ENCODE assay signal across 8 cellular contexts in genomic region chr18:63949068-63949737, GRCh38. TPM values are rescaled to one million over a fixed set of nuclear protein-coding genes. Genes with fewer than 3 reads are reported as not detected.
A peak's percentile ranks its signal among the peaks of the same experiment; 100 is the strongest.
DNase-seq lines count a peak whose midpoint lies in the region; ATAC-seq, FAIRE-seq and TF ChIP-seq lines count a peak whose summit lies in the region.

TSS of gene HMSD (plus strand) at chr18:63949301. CDS start at chr18:63953456, 4,155 bp downstream.

- H3K27me3 ChIP-seq in neuronal stem cell (ENCODE audit: control insufficient read depth in 3 of 3, insufficient read depth in 3 of 3, low read depth in 1 of 3, low read length in 3 of 3): peaks cover 0 to 36% (median 0%) of the 10 kb centered on the region in 3 experiments

- peak within 1 kb of the TSS; percentile 92 for H4K8ac ChIP-seq in neuronal stem cell (ENCODE audit: low read depth, low read length)

- ATAC-seq in GM18511 (IDR thresholded peaks at IDR 0.05; ENCODE audit: unreplicated experiment) (peak; percentile 85), HG02884 (IDR thresholded peaks at IDR 0.05; ENCODE audit: unreplicated experiment) (peak; percentile 67)

- peak within 1 kb of the TSS; percentile 90 for H3K18ac ChIP-seq in neuronal stem cell (ENCODE audit: low read length)

- WGBS in neuronal stem cell (ENCODE audit: extremely low coverage in 2 of 2, insufficient read length in 2 of 2, insufficient replicate concordance in 1 of 2), 2 donors: no CpG with 5 or more reads among the region's 35 CpGs

- peak within 1 kb of the TSS; percentile 71 for H3K14ac ChIP-seq in neuronal stem cell (ENCODE audit: low read length)

- no peak within 1 kb of the TSS for H3K23ac ChIP-seq in neuronal stem cell (ENCODE audit: low read depth, low read length, poor library complexity)

- H4K91ac ChIP-seq in neuronal stem cell (ENCODE audit: low read depth, low read length, poor library complexity): no peak within 1 kb of the TSS

- H2AFZ ChIP-seq in neuronal stem cell (ENCODE audit: low read length): peak within 1 kb of the TSS; percentile 56

- no peaks in the 10 kb centered on the region for H3K36me3 ChIP-seq in neuronal stem cell (replicated peaks in 1 of 2; ENCODE audit: control insufficient read depth in 2 of 2, insufficient read depth in 2 of 2, low read length in 2 of 2)

- peaks cover 0 to 3% of the 10 kb centered on the region in 2 donors for H3K4me1 ChIP-seq in neuronal stem cell (ENCODE audit: control insufficient read depth in 2 of 2, insufficient read depth in 1 of 2, low read depth in 1 of 2, low read length in 2 of 2)

- no peaks in the 10 kb centered on the region for H3K9me3 ChIP-seq in neuronal stem cell (replicated peaks in 1 of 2; ENCODE audit: control insufficient read depth in 2 of 2, insufficient read depth in 1 of 2, low read depth in 1 of 2, low read length in 2 of 2)

- H3K4ac ChIP-seq in neuronal stem cell (ENCODE audit: low read length): peak within 1 kb of the TSS; percentile 37

- H2BK120ac ChIP-seq in neuronal stem cell (ENCODE audit: low read depth, low read length): no peak within 1 kb of the TSS

- TF ChIP-seq CTCF in fibroblast of the aortic adventitia (IDR thresholded peaks at IDR 0.05; ENCODE audit: insufficient read depth, low read length): peak; percentile 52

- no peak within 1 kb of the TSS for H2AK5ac ChIP-seq in neuronal stem cell (ENCODE audit: low read depth, low read length)

- peak within 1 kb of the TSS; percentile 54 for H3K4me2 ChIP-seq in neuronal stem cell (ENCODE audit: insufficient read depth, low read length, poor library complexity, severe bottlenecking)

- no peaks in the 10 kb centered on the region for H3K79me1 ChIP-seq in neuronal stem cell (ENCODE audit: low read depth, low read length)

- FAIRE-seq in urothelium cell line (lab: Jason Lieb, UNC): no peak

- no peak within 1 kb of the TSS for H3K27ac ChIP-seq in neuronal stem cell (replicated peaks; ENCODE audit: low read length)

- DNase-seq in A172 (ENCODE audit: low spot score): peak; percentile 8
- peak; percentile 12 for DNase-seq in NCI-H2171 (lab: John Stamatoyannopoulos, UW)
- DNase-seq in activated T-cell treated with anti-CD3 and anti-CD28 coated beads for 48 hours (ENCODE audit: low read depth): peak; percentile 71
- peak; percentile 16 for DNase-seq in fibroblast of the aortic adventitia (ENCODE audit: low read depth)
- DNase-seq in neuronal stem cell (ENCODE audit: low spot score): peak; percentile 35
- DNase-seq in urothelium cell line (ENCODE audit: low spot score): peak; percentile 74

- H3K9ac ChIP-seq in neuronal stem cell (ENCODE audit: low read depth, low read length, poor library complexity): peak within 1 kb of the TSS; percentile 44

- H2BK5ac ChIP-seq in neuronal stem cell (ENCODE audit: low read length): peak within 1 kb of the TSS; percentile 87

- H3K4me3 ChIP-seq in fibroblast of the aortic adventitia (ENCODE audit: low read depth, low read length): peak within 1 kb of the TSS; percentile 55
- H3K4me3 ChIP-seq in neuronal stem cell (ENCODE audit: low read length in 2 of 2): peak within 1 kb of the TSS in 1 of 2 donors; percentile 76

- H2BK12ac ChIP-seq in neuronal stem cell (ENCODE audit: low read length): no peak within 1 kb of the TSS

- H2BK15ac ChIP-seq in neuronal stem cell (ENCODE audit: low read length): peak within 1 kb of the TSS; percentile 89

RNA-seq across cellular contexts. Expression of gene HMSD, which starts in this region (rescaled TPM):
- 0.12 TPM in 1 of 2 replicates, not detected in the other for total RNA-seq in A172 (2014; rRNA removed; shearing (Covaris generic))
- 0.09 and 0.90 TPM in 2 replicates for total RNA-seq in fibroblast of the aortic adventitia (ENCODE audit: low replicate concordance)
- polyA plus RNA-seq in neuronal stem cell (2013, experiment 1 of 2): 15.0 TPM
- 11.1 TPM for polyA plus RNA-seq in neuronal stem cell (2013, experiment 2 of 2)

Comparison
In these comparisons a context has a peak if more than half of its experiments do, and no peak if none do; other contexts are left out.
1. Peak in DNase-seq in A172; RNA of the gene not detected or under 1 TPM.
2. Peak in DNase-seq and H3K4me3 ChIP-seq in fibroblast of the aortic adventitia; RNA of the gene not detected or under 1 TPM.
3. DNase-seq: peak in every context shown above with its lines; median percentile 74 in urothelium cell line; 71 in activated T-cell treated with anti-CD3 and anti-CD28 coated beads for 48 hours; 35 in neuronal stem cell; 16 in fibroblast of the aortic adventitia; 12 in NCI-H2171; 8 in A172.